Comparison of ENCODE assay signal across 8 cellular contexts in the genomic region with DNA sequence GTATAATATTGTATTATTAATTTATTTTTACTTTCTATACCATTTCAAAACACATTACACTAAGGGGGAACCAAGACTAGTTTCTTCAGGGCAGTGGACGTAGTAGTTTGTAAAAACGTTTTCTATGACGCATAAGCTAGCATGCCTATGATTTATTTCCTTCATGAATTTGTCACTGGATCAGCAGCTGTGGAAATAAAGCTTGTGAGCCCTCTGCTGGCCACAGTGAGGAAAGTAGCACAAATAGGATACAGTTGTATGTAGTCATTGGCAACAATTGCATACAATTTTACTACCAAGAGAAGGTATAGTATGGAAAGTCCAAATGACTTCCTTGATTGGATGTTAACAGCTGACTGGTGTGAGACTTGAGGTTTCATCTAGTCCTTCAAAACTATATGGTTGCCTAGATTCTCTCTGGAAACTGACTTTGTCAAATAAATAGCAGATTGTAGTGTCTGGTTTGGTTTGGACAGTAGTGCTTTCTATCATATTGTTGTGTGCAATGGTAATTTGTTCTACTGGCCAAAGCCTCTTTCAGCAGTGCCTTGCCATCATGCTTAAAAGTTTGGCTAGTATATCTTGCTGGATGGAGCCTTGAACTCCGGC.
DNase-seq lines count a peak whose midpoint lies in the region; ATAC-seq and TF ChIP-seq lines count a peak whose summit lies in the region.

No MANE protein-coding gene starts in this region.

- H3K9me3 ChIP-seq in MM.1S (replicated peaks; ENCODE audit: insufficient read depth, low read length), result no peaks in the 10 kb centered on the region

- no peaks in the 10 kb centered on the region for H3K36me3 ChIP-seq in MM.1S (replicated peaks; ENCODE audit: insufficient read depth, low read length)

- H3K9me2 ChIP-seq in MM.1S (replicated peaks; ENCODE audit: insufficient read depth, low read length), result no peaks in the 10 kb centered on the region

- no peak overlapping the region for H3K27ac Mint-ChIP-seq in activated naive CD4-positive, alpha-beta T cell treated with anti-CD3 and anti-CD28 coated beads, Interleukin-2, amount 10 ng/mL, durations not matched to agents 7 days and 5 days

- peaks cover 19% of the 10 kb centered on the region for H3K36me3 Mint-ChIP-seq in activated naive CD4-positive, alpha-beta T cell treated with anti-CD3 and anti-CD28 coated beads, Interleukin-2, amount 10 ng/mL, durations not matched to agents 7 days and 5 days

- no peak overlapping the region for H2AFZ ChIP-seq in MM.1S (ENCODE audit: low read length)

- H3K27me3 Mint-ChIP-seq in activated naive CD4-positive, alpha-beta T cell treated with anti-CD3 and anti-CD28 coated beads, Interleukin-2, amount 10 ng/mL, durations not matched to agents 7 days and 5 days, result no peaks in the 10 kb centered on the region

- H3K9me3 Mint-ChIP-seq in activated naive CD4-positive, alpha-beta T cell treated with anti-CD3 and anti-CD28 coated beads, Interleukin-2, amount 10 ng/mL, durations not matched to agents 7 days and 5 days, result no peaks in the 10 kb centered on the region

- H3K4me1 Mint-ChIP-seq in activated naive CD4-positive, alpha-beta T cell treated with anti-CD3 and anti-CD28 coated beads, Interleukin-2, amount 10 ng/mL, durations not matched to agents 7 days and 5 days, result no peaks in the 10 kb centered on the region

- no peak overlapping the region for H3K4me3 ChIP-seq in MM.1S (ENCODE audit: low read length)

- no peak overlapping the region for H3K4me2 ChIP-seq in MM.1S (ENCODE audit: low read depth, low read length)

- no peaks in the 10 kb centered on the region for H3K79me2 ChIP-seq in MM.1S (ENCODE audit: low read length)

- H3K4me1 ChIP-seq in MM.1S (ENCODE audit: low read length), result no peaks in the 10 kb centered on the region

- H3K27me3 ChIP-seq in MM.1S (replicated peaks; ENCODE audit: insufficient read depth, low read length), result no peaks in the 10 kb centered on the region

- ATAC-seq in GM21515 (IDR thresholded peaks at IDR 0.05; ENCODE audit: unreplicated experiment), result no peak

- H3K4me3 Mint-ChIP-seq in activated naive CD4-positive, alpha-beta T cell treated with anti-CD3 and anti-CD28 coated beads, Interleukin-2, amount 10 ng/mL, durations not matched to agents 7 days and 5 days, result no peak overlapping the region

- DNase-seq in GM10266 (ENCODE audit: extremely low spot score), result peak; percentile 56
- peak; percentile 33 for DNase-seq in MM.1S
- DNase-seq in SHP77 treated with DMSO at 0.1 percent for 48 hours (lab: John Stamatoyannopoulos, UW), result peak; percentile 60
- DNase-seq in activated naive CD4-positive, alpha-beta T cell treated with anti-CD3 and anti-CD28 coated beads, Interleukin-2, amount 10 ng/mL, durations not matched to agents 7 days and 5 days, result peak; percentile 75
- DNase-seq in globus pallidus (ENCODE audit: low spot score), result peak; percentile 60
- peak in 8 of 10 donors; percentile 25 to 91 (median 61) for DNase-seq in posterior cingulate gyrus
- DNase-seq in GF-D8 (lab: John Stamatoyannopoulos, UW), result no peak

- no peaks in the 10 kb centered on the region for H3F3A ChIP-seq in MM.1S (ENCODE audit: insufficient read depth, low read length)

- H3K27ac ChIP-seq in MM.1S (ENCODE audit: low read length), result no peak overlapping the region

- intact Hi-C loops in posterior cingulate gyrus (cut with DNase I), result loop anchor here (1.0 kb wide), 1 partner anchor 218 kb away; no protein-coding TSS in a partner anchor

- H4K20me1 ChIP-seq in MM.1S (ENCODE audit: insufficient read depth, low read length), result no peaks in the 10 kb centered on the region

- no peak overlapping the region for H3K9ac ChIP-seq in MM.1S (ENCODE audit: low read length)

- CTCF ChIA-PET in activated naive CD4-positive, alpha-beta T cell treated with anti-CD3 and anti-CD28 coated beads, Interleukin-2, amount 10 ng/mL, durations not matched to agents 7 days and 5 days (lab: Charles Lee), result interaction anchor here (0.8 to 3.2 kb wide), 19 partner anchors 9 to 597 kb away, joined by 3 to 22 read pairs (median 4); a partner anchor contains a TSS

- TF ChIP-seq CTCF in GM10266 (IDR thresholded peaks at IDR 0.05; ENCODE audit: control insufficient read depth, insufficient read depth, low read depth, missing control alignments) (peak; percentile 81), MM.1S (IDR thresholded peaks at IDR 0.05; ENCODE audit: low read length) (peak; percentile 57)
